Comparison of ENCODE assay signal across 15 cellular contexts in the genomic region with DNA sequence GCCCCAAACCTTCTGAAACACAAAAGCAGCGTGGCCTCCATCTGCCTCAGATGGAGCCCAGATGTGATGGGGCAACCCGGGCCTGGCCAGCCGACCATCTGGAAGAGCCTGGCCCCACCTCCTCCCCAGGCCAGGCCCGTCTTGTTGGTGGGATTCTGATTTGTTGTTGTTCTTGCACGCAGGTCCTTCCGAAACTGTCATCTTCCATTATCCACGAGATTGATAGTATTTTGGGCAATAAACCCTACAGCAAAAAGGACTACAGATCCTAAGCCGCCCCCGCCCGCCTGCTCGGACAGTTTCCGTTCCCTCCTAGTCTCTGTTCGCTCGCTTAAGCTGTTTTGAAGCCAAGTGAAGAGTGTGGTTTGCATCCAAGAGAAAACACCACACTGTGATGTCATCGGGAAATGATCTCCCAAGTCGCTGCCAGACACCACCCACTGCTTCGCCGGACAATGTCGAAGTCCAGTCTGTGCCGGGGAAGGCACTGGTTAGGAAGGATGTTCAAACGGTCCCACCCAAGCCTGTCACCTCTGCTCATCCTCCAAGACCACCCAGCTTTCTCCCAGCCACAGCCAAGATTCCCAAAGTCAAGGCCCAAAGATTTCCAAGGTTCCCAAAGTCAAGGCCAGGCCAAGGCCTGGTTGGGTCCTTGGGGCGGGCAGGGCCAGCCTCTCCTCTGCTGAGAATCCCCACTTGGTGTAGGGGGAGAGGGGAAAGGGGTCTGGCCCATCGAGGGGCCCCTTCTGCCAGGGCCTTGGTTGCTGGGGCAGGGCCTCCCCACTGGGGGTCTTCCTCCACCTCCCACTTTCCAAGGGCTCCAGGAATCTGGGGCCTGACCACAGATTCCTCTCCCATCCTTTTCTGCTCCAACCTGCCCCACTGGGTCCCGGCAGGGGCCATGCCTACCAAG. TPM values are rescaled to one million over a fixed set of nuclear protein-coding genes. Genes with fewer than 3 reads are reported as not detected.
DNase-seq lines count a peak whose midpoint lies in the region; ATAC-seq and TF ChIP-seq lines count a peak whose summit lies in the region.
"Had no signal": no experiment of that assay in that cellular context is flagged by ENCODE, and none has a peak within 500 bp of the region (broad histone marks: within the 10 kb centered on the region; RNA-seq: fewer than 3 reads in every experiment).

No MANE protein-coding gene starts in this region.

- H3K36me3 Mint-ChIP-seq in activated naive CD4-positive, alpha-beta T cell treated with anti-CD3 and anti-CD28 coated beads, Interleukin-2, amount 50 U/mL, for 72 hours = no peaks in the 10 kb centered on the region
- H3K36me3 Mint-ChIP-seq in chondrocyte (ENCODE audit: low read depth) = peaks cover 2% of the 10 kb centered on the region
- H3K36me3 Mint-ChIP-seq: brain had no signal

- H3K36me3 ChIP-seq in mesenchymal stem cell (ENCODE audit: control insufficient read depth in 1 of 2, insufficient read depth in 2 of 2, low read depth in 1 of 2, low read length in 2 of 2) (no peaks in the 10 kb centered on the region), upper lobe of right lung (no peaks in the 10 kb centered on the region)

- H2BK5ac ChIP-seq in mesenchymal stem cell (ENCODE audit: low read depth, low read length, poor library complexity, severe bottlenecking) = no peak overlapping the region

- H3K27ac ChIP-seq in mesenchymal stem cell (ENCODE audit: low read length, poor library complexity, severe bottlenecking) = no peak overlapping the region
- H3K27ac ChIP-seq in upper lobe of right lung = no peak overlapping the region

- H2BK120ac ChIP-seq in mesenchymal stem cell (ENCODE audit: low read depth, low read length) = no peak overlapping the region

- H3K9ac ChIP-seq in mesenchymal stem cell (ENCODE audit: low read length) = peak overlapping the region; percentile 39

- H2BK15ac ChIP-seq in mesenchymal stem cell (ENCODE audit: low read depth, poor library complexity, severe bottlenecking) = no peak overlapping the region

- peaks cover 3% of the 10 kb centered on the region for H3K27me3 Mint-ChIP-seq in chondrocyte (ENCODE audit: low read depth)
- H3K27me3 Mint-ChIP-seq: brain, naive B cell had no signal

- H3K4me3 Mint-ChIP-seq in chondrocyte (ENCODE audit: unreplicated experiment) = no peak overlapping the region
- H3K4me3 Mint-ChIP-seq: brain had no signal

- no peak overlapping the region for H4K91ac ChIP-seq in mesenchymal stem cell (ENCODE audit: low read length)

- DNase-seq in activated naive CD4-positive, alpha-beta T cell treated with anti-CD3 and anti-CD28 coated beads, Interleukin-2, amount 50 U/mL, for 72 hours (ENCODE audit: low spot score in 2 of 2) = no peak
- DNase-seq in activated naive CD4-positive, alpha-beta T cell treated with anti-CD3 and anti-CD28 coated beads, Interleukin-2, amount 50 U/mL, for 16 hours = no peak
- DNase-seq in chondrocyte (ENCODE audit: low spot score) (peak; percentile 56), mesenchymal stem cell (no peak), upper lobe of right lung (peak; percentile 41), NCI-H69 (lab: John Stamatoyannopoulos, UW) (no peak)
- DNase-seq: ACHN; activated CD8-positive, alpha-beta memory T cell treated with anti-CD3 and anti-CD28 coated beads, Interleukin-2, amount 50 U/mL, for 4 hours; naive B cell; NCI-H1436; NCI-H526 treated with DMSO at 0.1 percent for 48 hours; stimulated activated CD4-positive, alpha-beta T cell treated with anti-CD3 and anti-CD28 coated beads, Interleukin-12 subunit alpha, Interleukin-12 subunit beta, amount 100 ng/mL, for 4 hours had no signal

- TF ChIP-seq CTCF in chondrocyte (IDR thresholded peaks at IDR 0.05) (no peak), upper lobe of right lung (IDR thresholded peaks at IDR 0.05) (no peak)

- H3K23ac ChIP-seq in mesenchymal stem cell (ENCODE audit: low read length in 2 of 2) = no peak overlapping the region

- intact Hi-C loops in upper lobe of right lung (cut with DNase I) = no loop called here

- no peak overlapping the region for H3K4ac ChIP-seq in mesenchymal stem cell (ENCODE audit: low read depth in 1 of 2, low read length in 2 of 2)

- H3K14ac ChIP-seq in mesenchymal stem cell (ENCODE audit: low read length in 2 of 2) = no peak overlapping the region

- H3K4me1 ChIP-seq in mesenchymal stem cell (ENCODE audit: control insufficient read depth, insufficient read depth, low read depth, low read length) = no peaks in the 10 kb centered on the region
- H3K4me1 ChIP-seq in upper lobe of right lung = no peaks in the 10 kb centered on the region

- ATAC-seq in activated naive CD4-positive, alpha-beta T cell treated with anti-CD3 and anti-CD28 coated beads, Interleukin-2, amount 50 U/mL, for 72 hours = no peak
- ATAC-seq in upper lobe of right lung (no peak), GM19395 (IDR thresholded peaks at IDR 0.05; ENCODE audit: unreplicated experiment) (no peak), HG03175 (IDR thresholded peaks at IDR 0.05; ENCODE audit: unreplicated experiment) (no peak)

- H3K27ac Mint-ChIP-seq in activated naive CD4-positive, alpha-beta T cell treated with anti-CD3 and anti-CD28 coated beads, Interleukin-2, amount 50 U/mL, for 72 hours = peak overlapping the region; percentile 5 to 72
- no peak overlapping the region for H3K27ac Mint-ChIP-seq in chondrocyte (ENCODE audit: unreplicated experiment)

- no peak overlapping the region for H2AK5ac ChIP-seq in mesenchymal stem cell (ENCODE audit: low read length, severe bottlenecking)

- no peak overlapping the region for H3K4me2 ChIP-seq in mesenchymal stem cell (ENCODE audit: low read length, poor library complexity, severe bottlenecking)

- H3K18ac ChIP-seq in mesenchymal stem cell (ENCODE audit: low read depth in 1 of 2, low read length in 2 of 2) = no peak overlapping the region

- H3K9me3 Mint-ChIP-seq in activated naive CD4-positive, alpha-beta T cell treated with anti-CD3 and anti-CD28 coated beads, Interleukin-2, amount 50 U/mL, for 72 hours = no peaks in the 10 kb centered on the region
- H3K9me3 Mint-ChIP-seq in chondrocyte (ENCODE audit: low read depth) = no peaks in the 10 kb centered on the region
- H3K9me3 Mint-ChIP-seq: brain, naive B cell had no signal

- peak overlapping the region in 1 of 2 experiments; percentile 42 for H3K4me3 ChIP-seq in mesenchymal stem cell (ENCODE audit: insufficient read depth in 1 of 2, low read depth in 1 of 2, low read length in 2 of 2)
- H3K4me3 ChIP-seq in upper lobe of right lung = no peak overlapping the region

- no peak overlapping the region for H4K8ac ChIP-seq in mesenchymal stem cell (ENCODE audit: low read length)

- no peaks in the 10 kb centered on the region for H3K4me1 Mint-ChIP-seq in chondrocyte (ENCODE audit: low read depth)

- 85% methylated on average over 23 of the region's 24 CpGs for WGBS in mesenchymal stem cell

- no peaks in the 10 kb centered on the region for H3K9me3 ChIP-seq in mesenchymal stem cell (ENCODE audit: control insufficient read depth, low read length)
- no peaks in the 10 kb centered on the region for H3K9me3 ChIP-seq in upper lobe of right lung

- no peaks in the 10 kb centered on the region for H3K79me1 ChIP-seq in mesenchymal stem cell (replicated peaks; ENCODE audit: low read length, poor library complexity, severe bottlenecking)

- peaks cover under 1 to 39% of the 10 kb centered on the region in 2 experiments for H3K27me3 ChIP-seq in mesenchymal stem cell (ENCODE audit: control insufficient read depth in 1 of 2, insufficient read depth in 1 of 2, low read length in 2 of 2)
- no peaks in the 10 kb centered on the region for H3K27me3 ChIP-seq in upper lobe of right lung

- H2AFZ ChIP-seq in mesenchymal stem cell (ENCODE audit: low read depth, low read length) = no peak overlapping the region

- no peak overlapping the region for H2BK12ac ChIP-seq in mesenchymal stem cell (ENCODE audit: low read length in 2 of 2)

RNA-seq across cellular contexts. Expression of gene KCNAB2, which starts 52.9 kb away (rescaled TPM):
- 100 to 1,000 TPM; 214 to 334 TPM for total RNA-seq in activated naive CD4-positive, alpha-beta T cell treated with anti-CD3 and anti-CD28 coated beads, Interleukin-2, amount 50 U/mL, for 72 hours
- total RNA-seq in chondrocyte = 4.2 to 7.3 TPM (median 5.2 TPM) in 3 replicates
- polyA plus RNA-seq in mesenchymal stem cell (2013, experiment 1 of 2) = 1.0 TPM
- polyA plus RNA-seq in mesenchymal stem cell (2013, experiment 2 of 2) = 0.92 TPM
- total RNA-seq in upper lobe of right lung = 60.4 TPM

Comparison
In these comparisons a context has a peak if more than half of its experiments do, and no peak if none do; other contexts are left out.
1. DNase-seq: peak in chondrocyte (single experiment) and upper lobe of right lung (single experiment); none in activated naive CD4-positive, alpha-beta T cell treated with anti-CD3 and anti-CD28 coated beads, Interleukin-2, amount 50 U/mL, for 72 hours (0 of 2), activated naive CD4-positive, alpha-beta T cell treated with anti-CD3 and anti-CD28 coated beads, Interleukin-2, amount 50 U/mL, for 16 hours (single experiment), mesenchymal stem cell (single experiment) and NCI-H69 (single experiment).